In the genomic region with DNA sequence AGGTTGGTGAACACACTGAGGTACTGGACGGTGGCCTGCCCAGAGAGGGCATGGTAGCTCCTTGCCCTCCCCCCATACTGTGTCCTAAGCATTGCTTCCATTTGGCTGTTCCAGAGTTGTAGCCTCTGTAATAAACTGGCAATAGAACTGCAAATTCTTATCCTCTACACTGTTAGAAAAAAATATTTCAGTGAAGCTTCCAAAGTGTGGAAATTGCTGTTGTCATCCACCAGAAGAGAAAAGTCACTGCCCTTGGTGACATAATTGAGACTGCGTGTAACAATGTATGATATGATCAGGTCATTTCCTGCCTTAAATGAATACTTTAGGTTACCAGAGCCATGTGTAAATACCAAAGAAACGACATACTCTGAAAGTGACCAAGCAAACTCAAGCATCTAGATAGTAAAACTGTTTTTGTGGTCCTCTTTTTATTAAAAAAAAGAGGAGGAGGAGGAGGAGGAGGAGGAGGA, we compare ENCODE assay signal across 1 cellular context.
A peak's percentile ranks its signal among the peaks of the same experiment; 100 is the strongest.
TF ChIP-seq lines count a peak whose summit lies in the region.

No MANE protein-coding gene starts in this region.

TF ChIP-seq in K562, 482 proteins besides CTCF, POLR2A, EP300 and RAD21 (continued from another document and continues in another):
- TF ChIP-seq, protein P1, sequence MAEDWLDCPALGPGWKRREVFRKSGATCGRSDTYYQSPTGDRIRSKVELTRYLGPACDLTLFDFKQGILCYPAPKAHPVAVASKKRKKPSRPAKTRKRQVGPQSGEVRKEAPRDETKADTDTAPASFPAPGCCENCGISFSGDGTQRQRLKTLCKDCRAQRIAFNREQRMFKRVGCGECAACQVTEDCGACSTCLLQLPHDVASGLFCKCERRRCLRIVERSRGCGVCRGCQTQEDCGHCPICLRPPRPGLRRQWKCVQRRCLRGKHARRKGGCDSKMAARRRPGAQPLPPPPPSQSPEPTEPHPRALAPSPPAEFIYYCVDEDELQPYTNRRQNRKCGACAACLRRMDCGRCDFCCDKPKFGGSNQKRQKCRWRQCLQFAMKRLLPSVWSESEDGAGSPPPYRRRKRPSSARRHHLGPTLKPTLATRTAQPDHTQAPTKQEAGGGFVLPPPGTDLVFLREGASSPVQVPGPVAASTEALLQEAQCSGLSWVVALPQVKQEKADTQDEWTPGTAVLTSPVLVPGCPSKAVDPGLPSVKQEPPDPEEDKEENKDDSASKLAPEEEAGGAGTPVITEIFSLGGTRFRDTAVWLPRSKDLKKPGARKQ (CRISPR knock-in tag; IDR thresholded peaks at IDR 0.05), result no peak
- no peak for TF ChIP-seq MTA3 (IDR thresholded peaks at IDR 0.05; ENCODE audit: borderline replicate concordance)
- no peak for TF ChIP-seq RFX5 (IDR thresholded peaks at IDR 0.05; ENCODE audit: low read depth, low read length)
- TF ChIP-seq ZBTB17 (CRISPR knock-in tag; IDR thresholded peaks at IDR 0.05), result no peak
- TF ChIP-seq EP400 (IDR thresholded peaks at IDR 0.05), result peak; percentile 75
- TF ChIP-seq, protein P2, sequence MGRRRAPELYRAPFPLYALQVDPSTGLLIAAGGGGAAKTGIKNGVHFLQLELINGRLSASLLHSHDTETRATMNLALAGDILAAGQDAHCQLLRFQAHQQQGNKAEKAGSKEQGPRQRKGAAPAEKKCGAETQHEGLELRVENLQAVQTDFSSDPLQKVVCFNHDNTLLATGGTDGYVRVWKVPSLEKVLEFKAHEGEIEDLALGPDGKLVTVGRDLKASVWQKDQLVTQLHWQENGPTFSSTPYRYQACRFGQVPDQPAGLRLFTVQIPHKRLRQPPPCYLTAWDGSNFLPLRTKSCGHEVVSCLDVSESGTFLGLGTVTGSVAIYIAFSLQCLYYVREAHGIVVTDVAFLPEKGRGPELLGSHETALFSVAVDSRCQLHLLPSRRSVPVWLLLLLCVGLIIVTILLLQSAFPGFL (CRISPR knock-in tag; IDR thresholded peaks at IDR 0.05), result no peak
- TF ChIP-seq SP1 (CRISPR knock-in tag; IDR thresholded peaks at IDR 0.05), result 0 out of 2 replicates have a peak, but pooled peaks have one; percentile 36
- TF ChIP-seq STAG1 (CRISPR knock-in tag; IDR thresholded peaks at IDR 0.05; ENCODE audit: borderline replicate concordance), result no peak
- TF ChIP-seq TCF7L2 (IDR thresholded peaks at IDR 0.05; ENCODE audit: low read depth, low read length), result no peak
- TF ChIP-seq, protein P3, sequence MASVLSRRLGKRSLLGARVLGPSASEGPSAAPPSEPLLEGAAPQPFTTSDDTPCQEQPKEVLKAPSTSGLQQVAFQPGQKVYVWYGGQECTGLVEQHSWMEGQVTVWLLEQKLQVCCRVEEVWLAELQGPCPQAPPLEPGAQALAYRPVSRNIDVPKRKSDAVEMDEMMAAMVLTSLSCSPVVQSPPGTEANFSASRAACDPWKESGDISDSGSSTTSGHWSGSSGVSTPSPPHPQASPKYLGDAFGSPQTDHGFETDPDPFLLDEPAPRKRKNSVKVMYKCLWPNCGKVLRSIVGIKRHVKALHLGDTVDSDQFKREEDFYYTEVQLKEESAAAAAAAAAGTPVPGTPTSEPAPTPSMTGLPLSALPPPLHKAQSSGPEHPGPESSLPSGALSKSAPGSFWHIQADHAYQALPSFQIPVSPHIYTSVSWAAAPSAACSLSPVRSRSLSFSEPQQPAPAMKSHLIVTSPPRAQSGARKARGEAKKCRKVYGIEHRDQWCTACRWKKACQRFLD (CRISPR knock-in tag; IDR thresholded peaks at IDR 0.05), result no peak; the same call in none of the 2 replicates
- no peak for TF ChIP-seq ZNF217 (CRISPR knock-in tag; IDR thresholded peaks at IDR 0.05)
- TF ChIP-seq, protein P4, sequence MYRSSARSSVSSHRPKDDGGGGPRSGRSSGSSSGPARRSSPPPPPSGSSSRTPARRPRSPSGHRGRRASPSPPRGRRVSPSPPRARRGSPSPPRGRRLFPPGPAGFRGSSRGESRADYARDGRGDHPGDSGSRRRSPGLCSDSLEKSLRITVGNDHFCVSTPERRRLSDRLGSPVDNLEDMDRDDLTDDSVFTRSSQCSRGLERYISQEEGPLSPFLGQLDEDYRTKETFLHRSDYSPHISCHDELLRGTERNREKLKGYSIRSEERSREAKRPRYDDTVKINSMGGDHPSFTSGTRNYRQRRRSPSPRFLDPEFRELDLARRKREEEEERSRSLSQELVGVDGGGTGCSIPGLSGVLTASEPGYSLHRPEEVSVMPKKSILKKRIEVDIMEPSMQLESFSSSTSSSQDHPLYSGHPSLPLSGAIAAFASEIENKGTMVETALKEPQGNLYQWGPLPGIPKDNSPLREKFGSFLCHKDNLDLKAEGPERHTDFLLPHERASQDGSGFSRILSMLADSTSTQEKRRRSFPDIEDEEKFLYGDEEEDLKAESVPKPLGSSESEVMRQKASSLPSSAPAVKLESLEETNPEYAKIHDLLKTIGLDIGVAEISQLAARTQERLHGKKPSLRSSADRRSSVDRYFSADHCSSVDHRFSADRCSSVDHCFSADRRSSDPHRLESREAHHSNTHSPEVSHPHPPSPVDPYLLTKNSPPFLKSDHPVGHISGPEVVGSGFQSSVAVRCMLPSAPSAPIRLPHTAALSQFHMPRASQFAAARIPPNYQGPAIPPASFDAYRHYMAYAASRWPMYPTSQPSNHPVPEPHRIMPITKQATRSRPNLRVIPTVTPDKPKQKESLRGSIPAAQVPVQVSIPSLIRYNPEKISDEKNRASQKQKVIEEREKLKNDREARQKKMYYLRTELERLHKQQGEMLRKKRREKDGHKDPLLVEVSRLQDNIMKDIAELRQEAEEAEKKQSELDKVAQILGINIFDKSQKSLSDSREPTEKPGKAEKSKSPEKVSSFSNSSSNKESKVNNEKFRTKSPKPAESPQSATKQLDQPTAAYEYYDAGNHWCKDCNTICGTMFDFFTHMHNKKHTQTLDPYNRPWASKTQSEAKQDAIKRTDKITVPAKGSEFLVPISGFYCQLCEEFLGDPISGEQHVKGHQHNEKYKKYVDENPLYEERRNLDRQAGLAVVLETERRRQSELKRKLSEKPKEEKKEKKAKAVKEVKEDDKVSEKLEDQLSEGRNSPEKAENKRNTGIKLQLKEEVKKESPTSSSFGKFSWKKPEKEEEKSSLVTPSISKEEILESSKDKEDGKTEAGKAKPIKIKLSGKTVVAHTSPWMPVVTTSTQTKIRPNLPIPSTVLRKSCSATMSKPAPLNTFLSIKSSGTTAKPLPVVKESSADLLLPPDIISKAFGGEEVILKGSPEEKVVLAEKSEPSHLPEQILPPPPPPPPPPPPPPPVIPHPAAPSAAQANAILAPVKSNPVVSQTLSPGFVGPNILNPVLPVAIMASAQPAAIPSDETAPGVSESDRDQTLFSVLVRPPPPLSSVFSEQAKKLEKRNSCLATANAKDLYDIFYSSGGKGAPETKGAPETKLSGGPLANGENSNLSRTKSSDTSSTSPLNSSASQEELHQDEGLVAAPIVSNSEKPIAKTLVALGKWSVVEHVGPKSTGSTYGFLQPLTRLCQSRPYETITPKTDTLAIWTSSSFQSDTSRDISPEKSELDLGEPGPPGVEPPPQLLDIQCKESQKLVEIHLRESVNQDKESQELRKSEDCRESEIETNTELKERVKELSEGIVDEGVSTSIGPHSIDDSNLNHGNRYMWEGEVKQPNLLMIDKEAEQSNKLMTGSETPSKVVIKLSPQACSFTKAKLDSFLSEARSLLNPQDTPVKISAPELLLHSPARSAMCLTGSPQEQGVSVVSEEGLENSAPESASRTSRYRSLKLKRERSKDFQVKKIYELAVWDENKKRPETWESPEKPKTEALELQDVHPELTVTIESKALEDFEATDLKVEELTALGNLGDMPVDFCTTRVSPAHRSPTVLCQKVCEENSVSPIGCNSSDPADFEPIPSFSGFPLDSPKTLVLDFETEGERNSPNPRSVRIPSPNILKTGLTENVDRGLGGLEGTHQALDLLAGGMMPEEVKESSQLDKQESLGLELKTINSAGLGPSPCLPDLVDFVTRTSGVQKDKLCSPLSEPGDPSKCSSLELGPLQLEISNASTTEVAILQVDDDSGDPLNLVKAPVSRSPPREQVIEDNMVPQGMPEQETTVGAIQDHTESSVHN (IDR thresholded peaks at IDR 0.05; ENCODE audit: borderline replicate concordance in 1 of 2, low read depth in 1 of 2), result no peak
- TF ChIP-seq RAD51 (IDR thresholded peaks at IDR 0.05; ENCODE audit: borderline replicate concordance, low read depth), result no peak
- TF ChIP-seq BDP1 (IDR thresholded peaks at IDR 0.05; ENCODE audit: insufficient read depth, insufficient read length), result no peak
- TF ChIP-seq MIER1 (IDR thresholded peaks at IDR 0.05; ENCODE audit: low read depth), result no peak
- no peak for TF ChIP-seq ZNF212 (CRISPR knock-in tag; IDR thresholded peaks at IDR 0.05)
- TF ChIP-seq ETV5 (CRISPR knock-in tag; IDR thresholded peaks at IDR 0.05; ENCODE audit: low read depth), result no peak; the same call in 1 of the 2 replicates
- TF ChIP-seq, protein P5, sequence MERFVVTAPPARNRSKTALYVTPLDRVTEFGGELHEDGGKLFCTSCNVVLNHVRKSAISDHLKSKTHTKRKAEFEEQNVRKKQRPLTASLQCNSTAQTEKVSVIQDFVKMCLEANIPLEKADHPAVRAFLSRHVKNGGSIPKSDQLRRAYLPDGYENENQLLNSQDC (CRISPR knock-in tag; IDR thresholded peaks at IDR 0.05), result no peak
- TF ChIP-seq, protein P6, sequence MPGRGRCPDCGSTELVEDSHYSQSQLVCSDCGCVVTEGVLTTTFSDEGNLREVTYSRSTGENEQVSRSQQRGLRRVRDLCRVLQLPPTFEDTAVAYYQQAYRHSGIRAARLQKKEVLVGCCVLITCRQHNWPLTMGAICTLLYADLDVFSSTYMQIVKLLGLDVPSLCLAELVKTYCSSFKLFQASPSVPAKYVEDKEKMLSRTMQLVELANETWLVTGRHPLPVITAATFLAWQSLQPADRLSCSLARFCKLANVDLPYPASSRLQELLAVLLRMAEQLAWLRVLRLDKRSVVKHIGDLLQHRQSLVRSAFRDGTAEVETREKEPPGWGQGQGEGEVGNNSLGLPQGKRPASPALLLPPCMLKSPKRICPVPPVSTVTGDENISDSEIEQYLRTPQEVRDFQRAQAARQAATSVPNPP (IDR thresholded peaks at IDR 0.05; ENCODE audit: borderline replicate concordance, insufficient read depth, insufficient read length), result no peak
- TF ChIP-seq SPI1 (IDR thresholded peaks at IDR 0.05; ENCODE audit: borderline replicate concordance, low read depth, low read length), result no peak
- no peak for TF ChIP-seq MYNN (IDR thresholded peaks at IDR 0.05)
- no peak for TF ChIP-seq MYNN (CRISPR knock-in tag; IDR thresholded peaks at IDR 0.05)
- no peak for TF ChIP-seq ARID2 (IDR thresholded peaks at IDR 0.05)
- TF ChIP-seq, protein P7, sequence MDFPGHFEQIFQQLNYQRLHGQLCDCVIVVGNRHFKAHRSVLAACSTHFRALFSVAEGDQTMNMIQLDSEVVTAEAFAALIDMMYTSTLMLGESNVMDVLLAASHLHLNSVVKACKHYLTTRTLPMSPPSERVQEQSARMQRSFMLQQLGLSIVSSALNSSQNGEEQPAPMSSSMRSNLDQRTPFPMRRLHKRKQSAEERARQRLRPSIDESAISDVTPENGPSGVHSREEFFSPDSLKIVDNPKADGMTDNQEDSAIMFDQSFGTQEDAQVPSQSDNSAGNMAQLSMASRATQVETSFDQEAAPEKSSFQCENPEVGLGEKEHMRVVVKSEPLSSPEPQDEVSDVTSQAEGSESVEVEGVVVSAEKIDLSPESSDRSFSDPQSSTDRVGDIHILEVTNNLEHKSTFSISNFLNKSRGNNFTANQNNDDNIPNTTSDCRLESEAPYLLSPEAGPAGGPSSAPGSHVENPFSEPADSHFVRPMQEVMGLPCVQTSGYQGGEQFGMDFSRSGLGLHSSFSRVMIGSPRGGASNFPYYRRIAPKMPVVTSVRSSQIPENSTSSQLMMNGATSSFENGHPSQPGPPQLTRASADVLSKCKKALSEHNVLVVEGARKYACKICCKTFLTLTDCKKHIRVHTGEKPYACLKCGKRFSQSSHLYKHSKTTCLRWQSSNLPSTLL (IDR thresholded peaks at IDR 0.05), result no peak
- TF ChIP-seq KDM5B (IDR thresholded peaks at IDR 0.05; ENCODE audit: insufficient replicate concordance, low read depth, low read length), result no peak
- TF ChIP-seq FUS (optimal IDR thresholded peaks at IDR 0.05; ENCODE audit: low read depth, low read length), result no peak
- TF ChIP-seq STAT5A (IDR thresholded peaks at IDR 0.05; ENCODE audit: borderline replicate concordance, low read length), result no peak
- TF ChIP-seq ZNF75A (CRISPR knock-in tag; IDR thresholded peaks at IDR 0.05), result no peak
- TF ChIP-seq EHMT2 (IDR thresholded peaks at IDR 0.05), result no peak
- TF ChIP-seq FOXA1 (IDR thresholded peaks at IDR 0.05; ENCODE audit: borderline replicate concordance), result no peak
- TF ChIP-seq DDX20 (tag; IDR thresholded peaks at IDR 0.05; ENCODE audit: low read depth), result no peak
- no peak for TF ChIP-seq NR1H2 (CRISPR knock-in tag; IDR thresholded peaks at IDR 0.05)
- TF ChIP-seq ILF3 (IDR thresholded peaks at IDR 0.05; ENCODE audit: borderline replicate concordance), result no peak
- TF ChIP-seq ZNF354B (CRISPR knock-in tag; IDR thresholded peaks at IDR 0.05), result no peak
- TF ChIP-seq RBBP5 (IDR thresholded peaks at IDR 0.05; ENCODE audit: borderline replicate concordance, insufficient read depth, low read length, poor library complexity, severe bottlenecking), result peak; percentile 28
- TF ChIP-seq, protein P8, sequence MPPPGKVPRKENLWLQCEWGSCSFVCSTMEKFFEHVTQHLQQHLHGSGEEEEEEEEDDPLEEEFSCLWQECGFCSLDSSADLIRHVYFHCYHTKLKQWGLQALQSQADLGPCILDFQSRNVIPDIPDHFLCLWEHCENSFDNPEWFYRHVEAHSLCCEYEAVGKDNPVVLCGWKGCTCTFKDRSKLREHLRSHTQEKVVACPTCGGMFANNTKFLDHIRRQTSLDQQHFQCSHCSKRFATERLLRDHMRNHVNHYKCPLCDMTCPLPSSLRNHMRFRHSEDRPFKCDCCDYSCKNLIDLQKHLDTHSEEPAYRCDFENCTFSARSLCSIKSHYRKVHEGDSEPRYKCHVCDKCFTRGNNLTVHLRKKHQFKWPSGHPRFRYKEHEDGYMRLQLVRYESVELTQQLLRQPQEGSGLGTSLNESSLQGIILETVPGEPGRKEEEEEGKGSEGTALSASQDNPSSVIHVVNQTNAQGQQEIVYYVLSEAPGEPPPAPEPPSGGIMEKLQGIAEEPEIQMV (tag; conservative IDR thresholded peaks at IDR 0.05; ENCODE audit: low read depth), result no peak
- no peak for TF ChIP-seq RUNX1 (IDR thresholded peaks at IDR 0.05; ENCODE audit: low read depth)
- no peak for TF ChIP-seq ZNF134 (CRISPR knock-in tag; conservative IDR thresholded peaks at IDR 0.05)
- no peak for TF ChIP-seq ELF4 (CRISPR knock-in tag; IDR thresholded peaks at IDR 0.05)
- TF ChIP-seq, protein P9, sequence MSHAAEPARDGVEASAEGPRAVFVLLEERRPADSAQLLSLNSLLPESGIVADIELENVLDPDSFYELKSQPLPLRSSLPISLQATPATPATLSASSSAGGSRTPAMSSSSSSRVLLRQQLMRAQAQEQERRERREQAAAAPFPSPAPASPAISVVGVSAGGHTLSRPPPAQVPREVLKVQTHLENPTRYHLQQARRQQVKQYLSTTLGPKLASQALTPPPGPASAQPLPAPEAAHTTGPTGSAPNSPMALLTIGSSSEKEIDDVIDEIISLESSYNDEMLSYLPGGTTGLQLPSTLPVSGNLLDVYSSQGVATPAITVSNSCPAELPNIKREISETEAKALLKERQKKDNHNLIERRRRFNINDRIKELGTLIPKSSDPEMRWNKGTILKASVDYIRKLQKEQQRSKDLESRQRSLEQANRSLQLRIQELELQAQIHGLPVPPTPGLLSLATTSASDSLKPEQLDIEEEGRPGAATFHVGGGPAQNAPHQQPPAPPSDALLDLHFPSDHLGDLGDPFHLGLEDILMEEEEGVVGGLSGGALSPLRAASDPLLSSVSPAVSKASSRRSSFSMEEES (CRISPR knock-in tag; IDR thresholded peaks at IDR 0.05), result no peak
- no peak for TF ChIP-seq CCAR2 (IDR thresholded peaks at IDR 0.05; ENCODE audit: low read depth, low read length)
- TF ChIP-seq, protein P10, sequence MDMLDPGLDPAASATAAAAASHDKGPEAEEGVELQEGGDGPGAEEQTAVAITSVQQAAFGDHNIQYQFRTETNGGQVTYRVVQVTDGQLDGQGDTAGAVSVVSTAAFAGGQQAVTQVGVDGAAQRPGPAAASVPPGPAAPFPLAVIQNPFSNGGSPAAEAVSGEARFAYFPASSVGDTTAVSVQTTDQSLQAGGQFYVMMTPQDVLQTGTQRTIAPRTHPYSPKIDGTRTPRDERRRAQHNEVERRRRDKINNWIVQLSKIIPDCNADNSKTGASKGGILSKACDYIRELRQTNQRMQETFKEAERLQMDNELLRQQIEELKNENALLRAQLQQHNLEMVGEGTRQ (CRISPR knock-in tag; IDR thresholded peaks at IDR 0.05), result no peak
